ENCODE assay signal across 12 cellular contexts in genomic region chr6:158474961-158475343, GRCh38.
DNase-seq lines count a peak whose midpoint lies in the region; ATAC-seq and TF ChIP-seq lines count a peak whose summit lies in the region.
"Had no signal": no experiment of that assay in that cellular context is flagged by ENCODE, and none has a peak within 500 bp of the region (broad histone marks: within the 10 kb centered on the region; RNA-seq: fewer than 3 reads in every experiment).

No MANE protein-coding gene starts in this region.

- ATAC-seq in GM19351 (IDR thresholded peaks at IDR 0.05; ENCODE audit: unreplicated experiment) (peak; percentile 6), GM21526 (IDR thresholded peaks at IDR 0.05; ENCODE audit: low FRiP score, unreplicated experiment) (no peak), GM19397 (IDR thresholded peaks at IDR 0.05; ENCODE audit: unreplicated experiment) (no peak)
- ATAC-seq in stimulated activated effector memory CD8-positive, alpha-beta T cell treated with anti-CD3 and anti-CD28 coated beads, Interleukin-12 subunit alpha, Interleukin-12 subunit beta, amount 100 ng/mL, for 72 hours, result no peak

- no peak overlapping the region for H3K4me3 ChIP-seq in ectodermal cell (ENCODE audit: insufficient read depth, low read depth, low read length)
- H3K4me3 ChIP-seq: BLaER1, heart right ventricle had no signal

- 86 to 90% methylated on average over 5 of the region's 5 CpGs for WGBS in ectodermal cell, 2 experiments

- DNase-seq in NCI-H146 (lab: John Stamatoyannopoulos, UW), result peak; percentile 89
- DNase-seq in stimulated activated effector memory CD8-positive, alpha-beta T cell treated with anti-CD3 and anti-CD28 coated beads, Interleukin-12 subunit alpha, Interleukin-12 subunit beta, amount 100 ng/mL, for 72 hours (ENCODE audit: low spot score in 2 of 2), result no peak
- no peak for DNase-seq in activated CD4-positive, CD25-positive, alpha-beta regulatory T cell (lab: John Stamatoyannopoulos, UW)
- DNase-seq: activated CD4-positive, alpha-beta T cell treated with anti-CD3 and anti-CD28 coated beads, Interleukin-2, amount 50 U/mL, for 1 hour had no signal

- H3K9me3 ChIP-seq in ectodermal cell (ENCODE audit: control insufficient read depth, low read length), result no peaks in the 10 kb centered on the region
- H3K9me3 ChIP-seq: heart right ventricle had no signal

- no peaks in the 10 kb centered on the region for H3K4me1 ChIP-seq in ectodermal cell (ENCODE audit: control insufficient read depth, insufficient read depth, low read length)

- no peak overlapping the region for H3K27ac Mint-ChIP-seq in stimulated activated effector memory CD8-positive, alpha-beta T cell treated with anti-CD3 and anti-CD28 coated beads, Interleukin-12 subunit alpha, Interleukin-12 subunit beta, amount 100 ng/mL, for 72 hours

- peaks cover 2% of the 10 kb centered on the region for H3K36me3 ChIP-seq in ectodermal cell (ENCODE audit: control insufficient read depth, insufficient read depth, low read length)

- H3K36me3 Mint-ChIP-seq in stimulated activated effector memory CD8-positive, alpha-beta T cell treated with anti-CD3 and anti-CD28 coated beads, Interleukin-12 subunit alpha, Interleukin-12 subunit beta, amount 100 ng/mL, for 72 hours, result no peaks in the 10 kb centered on the region

- H3K27me3 ChIP-seq in ectodermal cell (ENCODE audit: control insufficient read depth, insufficient read depth, low read length, poor library complexity, severe bottlenecking), result no peaks in the 10 kb centered on the region
- H3K27me3 ChIP-seq: BLaER1, heart right ventricle had no signal

- H3K27ac ChIP-seq in 22Rv1 (peak overlapping the region; percentile 78), ectodermal cell (ENCODE audit: insufficient read depth, low read depth, low read length, poor library complexity, severe bottlenecking) (peak overlapping the region; percentile 53)
- H3K27ac ChIP-seq: BLaER1, HL-60 had no signal

- no peak overlapping the region for H3K4me3 Mint-ChIP-seq in stimulated activated effector memory CD8-positive, alpha-beta T cell treated with anti-CD3 and anti-CD28 coated beads, Interleukin-12 subunit alpha, Interleukin-12 subunit beta, amount 100 ng/mL, for 72 hours

- no peak for TF ChIP-seq CTCF in 22Rv1 (IDR thresholded peaks at IDR 0.05)

- H3K9me3 Mint-ChIP-seq in stimulated activated effector memory CD8-positive, alpha-beta T cell treated with anti-CD3 and anti-CD28 coated beads, Interleukin-12 subunit alpha, Interleukin-12 subunit beta, amount 100 ng/mL, for 72 hours, result no peaks in the 10 kb centered on the region

- H3K4me1 Mint-ChIP-seq in stimulated activated effector memory CD8-positive, alpha-beta T cell treated with anti-CD3 and anti-CD28 coated beads, Interleukin-12 subunit alpha, Interleukin-12 subunit beta, amount 100 ng/mL, for 72 hours, result peaks cover 2% of the 10 kb centered on the region
